Comparison of ENCODE assay signal across 20 cellular contexts in genomic region chr9:96918550-96918949, GRCh38. TPM values are rescaled to one million over a fixed set of nuclear protein-coding genes. Genes with fewer than 3 reads are reported as not detected.
"Had no signal": no experiment of that assay in that cellular context is flagged by ENCODE, and none has a peak within 500 bp of the region (broad histone marks: within the 10 kb centered on the region; RNA-seq: fewer than 3 reads in every experiment).

No MANE protein-coding gene starts in this region.

RNA-seq across cellular contexts. Expression of gene NUTM2G, which starts 10.1 kb away (rescaled TPM):
- total RNA-seq: natural killer cell, neural crest cell, occipital lobe, osteoblast, ovary, progenitor cell of endocrine pancreas, psoas muscle, renal cortical epithelial cell, right cardiac atrium, sigmoid colon, skeletal muscle tissue, stomach, subcutaneous adipose tissue, temporal lobe, thoracic aorta, thyroid gland, tibial nerve, upper lobe of left lung, ureter, vagina had no signal
